2 cellular contexts compared by ENCODE assay signal in genomic region chr2:70992945-70993688, GRCh38.
TF ChIP-seq lines count a peak whose summit lies in the region.

No MANE protein-coding gene starts in this region.

TF ChIP-seq in SK-N-SH, 30 proteins besides CTCF, POLR2A, EP300 and RAD21 (continued from another document):
- TF ChIP-seq REST (IDR thresholded peaks at IDR 0.05; ENCODE audit: low read depth, low read length) (no peak), CHD2 (IDR thresholded peaks at IDR 0.05; ENCODE audit: low read length, partially characterized antibody) (no peak), NFIC (IDR thresholded peaks at IDR 0.05; ENCODE audit: borderline replicate concordance) (no peak), TAF1 (IDR thresholded peaks at IDR 0.05; ENCODE audit: borderline replicate concordance, low read depth, low read length) (no peak), TEAD4 (IDR thresholded peaks at IDR 0.05; ENCODE audit: borderline replicate concordance, insufficient read depth) (no peak), RFX5 (IDR thresholded peaks at IDR 0.05; ENCODE audit: low read length) (no peak), ELF1 (IDR thresholded peaks at IDR 0.05) (no peak), YY1 (IDR thresholded peaks at IDR 0.05; ENCODE audit: low read depth) (no peak)

TF ChIP-seq in SK-N-SH treated with all-trans-retinoic acid at 6 μM for 48 hours, 23 proteins besides CTCF, POLR2A, EP300 and RAD21 (continued from another document):
- TF ChIP-seq POU6F1 (CRISPR knock-in tag; IDR thresholded peaks at IDR 0.05; ENCODE audit: borderline replicate concordance, low read depth) = no peak
- TF ChIP-seq SNAI2 (CRISPR knock-in tag; IDR thresholded peaks at IDR 0.05) = no peak
- no peak for TF ChIP-seq PPARA (CRISPR knock-in tag; IDR thresholded peaks at IDR 0.05; ENCODE audit: borderline replicate concordance)
- no peak for TF ChIP-seq ZNF8 (CRISPR knock-in tag; IDR thresholded peaks at IDR 0.05)
- TF ChIP-seq OSR1 (CRISPR knock-in tag; IDR thresholded peaks at IDR 0.05) = no peak
- no peak for TF ChIP-seq CSDC2 (CRISPR knock-in tag; IDR thresholded peaks at IDR 0.05)
- no peak for TF ChIP-seq ZFP30 (CRISPR knock-in tag; IDR thresholded peaks at IDR 0.05)
